ENCODE assay signal across 8 cellular contexts in the genomic region with DNA sequence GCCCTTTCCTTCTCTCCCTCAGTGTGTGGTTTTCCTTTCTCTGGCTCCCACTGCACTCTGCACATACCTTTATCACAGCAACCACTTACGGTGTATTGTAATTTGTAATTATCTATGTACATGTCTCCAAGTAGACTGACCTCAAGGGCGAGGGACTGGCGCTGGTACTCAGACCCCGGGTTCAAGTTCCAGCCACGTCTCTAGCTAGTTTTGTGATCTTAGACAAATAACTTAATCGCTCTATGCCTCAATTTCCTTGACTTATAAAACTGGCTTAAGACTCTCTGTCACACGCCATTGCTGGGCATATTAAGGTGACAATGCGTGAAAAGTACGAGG. TPM values are rescaled to one million over a fixed set of nuclear protein-coding genes. Genes with fewer than 3 reads are reported as not detected.
A peak's percentile ranks its signal among the peaks of the same experiment; 100 is the strongest.
DNase-seq lines count a peak whose midpoint lies in the region; ATAC-seq and TF ChIP-seq lines count a peak whose summit lies in the region.

No MANE protein-coding gene starts in this region.

- no peak for ATAC-seq in Panc1

- CTCF ChIA-PET in Panc1 (lab: Charles Lee), result interaction anchor here (1.1 to 1.3 kb wide), 2 partner anchors 11 to 124 kb away, joined by 3 to 8 read pairs; no protein-coding TSS in a partner anchor

- H3K4me1 ChIP-seq in Panc1 (ENCODE audit: control insufficient read depth, insufficient read depth, low read length), result peaks cover 4% of the 10 kb centered on the region; the same call in 1 of the 2 replicates
- H3K4me1 ChIP-seq in esophagus (ENCODE audit: control insufficient read depth in 2 of 2, insufficient read depth in 2 of 2, low read length in 1 of 2), result no peaks in the 10 kb centered on the region

- no peaks in the 10 kb centered on the region for H3K9me3 Mint-ChIP-seq in progenitor cell of endocrine pancreas (ENCODE audit: low read depth)

- H3K4me1 Mint-ChIP-seq in progenitor cell of endocrine pancreas (ENCODE audit: low read depth), result peaks cover 23% of the 10 kb centered on the region

- TF ChIP-seq CTCF in GM06990 (IDR thresholded peaks at IDR 0.05; ENCODE audit: insufficient read depth, low read length, poor library complexity, severe bottlenecking) (no peak), Panc1 (IDR thresholded peaks at IDR 0.05) (no peak), progenitor cell of endocrine pancreas (IDR thresholded peaks at IDR 0.05; ENCODE audit: unreplicated experiment) (no peak)

- in situ Hi-C loops in Panc1 (cut with HindIII; ENCODE audit: low pct_unique_long_range_greater_than_20kb, low sequenced_read_pairs), result no loop called here

- DNase-seq in GM06990 (ENCODE audit: extremely low read depth, insufficient read length) (no peak), Panc1 (ENCODE audit: low read depth, low spot score) (no peak), progenitor cell of endocrine pancreas (ENCODE audit: low spot score, unreplicated experiment) (no peak), kidney glomerular epithelial cell (lab: John Stamatoyannopoulos, UW) (no peak), NK-92 (lab: John Stamatoyannopoulos, UW; ENCODE audit: unreplicated experiment) (no peak), OCI-M1 (lab: John Stamatoyannopoulos, UW) (no peak)
- no peak for DNase-seq in activated CD4-positive, alpha-beta T cell treated with anti-CD3 and anti-CD28 coated beads, Interleukin-2, amount 50 U/mL, for 48 hours

- H3K4me3 Mint-ChIP-seq in progenitor cell of endocrine pancreas (ENCODE audit: low read depth), result peak overlapping the region; percentile 94

- peak overlapping the region; percentile 82 for H3K27ac ChIP-seq in Panc1 (ENCODE audit: low read length)
- H3K27ac ChIP-seq in esophagus (ENCODE audit: low read depth in 2 of 2, low read length in 1 of 2), result peak overlapping the region; percentile 78 to 97

- 30 to 33% methylated on average over 9 of the region's 9 CpGs for WGBS in esophagus, 2 donors

- no peaks in the 10 kb centered on the region for H3K36me3 Mint-ChIP-seq in progenitor cell of endocrine pancreas (ENCODE audit: insufficient read depth)

- H3K4me3 ChIP-seq in GM06990 (replicated peaks; ENCODE audit: low read depth, low read length), result peak overlapping the region; percentile 65
- peak overlapping the region; percentile 84 to 86 for H3K4me3 ChIP-seq in Panc1 (ENCODE audit: low read depth in 2 of 2, low read length in 2 of 2)
- peak overlapping the region; percentile 92 to 93 for H3K4me3 ChIP-seq in esophagus (ENCODE audit: low read depth in 1 of 2, low read length in 2 of 2)

- H3K27me3 Mint-ChIP-seq in progenitor cell of endocrine pancreas, result peaks cover 14% of the 10 kb centered on the region

- BruUV-seq in Panc1 (replicated peaks; lab: Mats Ljungman, UMichigan), result no TSS peak

- peak overlapping the region; percentile 99 for H3K27ac Mint-ChIP-seq in progenitor cell of endocrine pancreas

- POLR2A ChIA-PET in Panc1 (lab: Charles Lee), result interaction anchor here (0.6 kb wide), 4 partner anchors 8 to 381 kb away, joined by 4 to 8 read pairs (median 4); no protein-coding TSS in a partner anchor

- intact Hi-C loops in Panc1 (cut with micrococcal nuclease; ENCODE audit: unreplicated experiment), result no loop called here

- no peaks in the 10 kb centered on the region for H3K27me3 ChIP-seq in GM06990 (replicated peaks; ENCODE audit: control insufficient read depth, insufficient read depth, low read length)
- H3K27me3 ChIP-seq in Panc1 (ENCODE audit: control insufficient read depth, insufficient read depth, low read length), result no peaks in the 10 kb centered on the region
- no peaks in the 10 kb centered on the region for H3K27me3 ChIP-seq in esophagus (ENCODE audit: control insufficient read depth in 1 of 2, insufficient read depth in 2 of 2, low read length in 2 of 2)

- no peaks in the 10 kb centered on the region for H3K36me3 ChIP-seq in GM06990 (ENCODE audit: control insufficient read depth, insufficient read depth, low read length)
- no peaks in the 10 kb centered on the region for H3K36me3 ChIP-seq in Panc1 (ENCODE audit: control insufficient read depth, insufficient read depth, low read length)
- no peaks in the 10 kb centered on the region for H3K36me3 ChIP-seq in esophagus (ENCODE audit: control insufficient read depth in 2 of 2, insufficient read depth in 2 of 2, low read length in 1 of 2)

- H3K9me3 ChIP-seq in Panc1 (ENCODE audit: control insufficient read depth, insufficient read depth, low read depth, low read length) (no peaks in the 10 kb centered on the region), esophagus (ENCODE audit: control insufficient read depth in 2 of 2, insufficient read depth in 1 of 2, low read depth in 1 of 2, low read length in 1 of 2) (no peaks in the 10 kb centered on the region)

RNA-seq across cellular contexts. Expression of a gene that starts 0.6 kb away (rescaled TPM):
- 52.7 TPM for total RNA-seq in Panc1 (2021; ENCODE audit: unreplicated experiment)
- 14.7 TPM for polyA plus RNA-seq in Panc1 (2012; ENCODE audit: insufficient read length)
- 1 to 10 TPM; 5.3 to 8.4 TPM for polyA plus RNA-seq in esophagus
- 52.3 and 59.2 TPM in 2 replicates for total RNA-seq in progenitor cell of endocrine pancreas

RNA-seq across cellular contexts. Expression of a gene that starts 33.1 kb away (rescaled TPM):
- 19.9 TPM for total RNA-seq in Panc1 (2021; ENCODE audit: unreplicated experiment)
- polyA plus RNA-seq in Panc1 (2012; ENCODE audit: insufficient read length), result 13.7 TPM
- polyA plus RNA-seq in esophagus, result 10 to 100 TPM; 11.1 to 14.2 TPM
- total RNA-seq in progenitor cell of endocrine pancreas, result 0.11 and 0.79 TPM in 2 replicates

Comparison
In these comparisons a context has a peak if more than half of its experiments do, and no peak if none do; other contexts are left out.
1. RNA of a gene that starts 33.1 kb away (total RNA-seq): 19.9 TPM in Panc1 (single experiment); 0.11 to 0.79 TPM in progenitor cell of endocrine pancreas; every median in the first group is over 10 times any median in the second.
2. Peak in every context shown above with its lines, with median percentiles within 50 percentile points of each other: H3K4me3 ChIP-seq.